1 cellular context compared by ENCODE assay signal in the genomic region with DNA sequence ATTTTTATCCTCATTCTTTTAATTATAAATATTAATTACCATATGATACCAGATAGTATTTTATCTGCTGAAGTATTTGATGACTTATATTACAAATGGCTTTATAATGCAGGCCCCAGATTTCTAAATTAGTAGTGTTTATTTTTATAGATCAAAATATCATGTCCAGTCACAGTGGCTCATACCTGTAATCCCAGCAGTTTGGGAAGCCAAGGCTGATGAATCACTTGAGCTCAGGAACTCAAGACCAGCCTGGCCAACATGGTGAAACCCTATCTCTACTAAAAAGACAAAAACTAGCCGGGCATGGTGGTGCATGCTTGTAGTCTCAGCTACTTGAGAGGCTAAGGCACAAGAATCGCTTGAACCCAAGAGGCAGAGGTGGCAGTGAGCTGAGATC.
TF ChIP-seq lines count a peak whose summit lies in the region.

No MANE protein-coding gene starts in this region.

TF ChIP-seq in IMR-90, 13 proteins besides CTCF, POLR2A, EP300 and RAD21:
- TF ChIP-seq MAFK (IDR thresholded peaks at IDR 0.05; ENCODE audit: low read depth, low read length): no peak
- no peak for TF ChIP-seq RFX5 (IDR thresholded peaks at IDR 0.05; ENCODE audit: low read depth, low read length)
- TF ChIP-seq SMC3 (IDR thresholded peaks at IDR 0.05; ENCODE audit: low read depth, low read length): no peak
- TF ChIP-seq CHD1 (IDR thresholded peaks at IDR 0.05; ENCODE audit: low read depth, low read length): no peak
- TF ChIP-seq NFE2L2 (IDR thresholded peaks at IDR 0.05; ENCODE audit: low read depth, low read length): no peak
- TF ChIP-seq RCOR1 (IDR thresholded peaks at IDR 0.05; ENCODE audit: insufficient replicate concordance, low read length): no peak
- TF ChIP-seq ELK1 (IDR thresholded peaks at IDR 0.05; ENCODE audit: borderline replicate concordance, low read depth, low read length): no peak
- no peak for TF ChIP-seq CEBPB (IDR thresholded peaks at IDR 0.05; ENCODE audit: low read depth, low read length)
- TF ChIP-seq MXI1 (IDR thresholded peaks at IDR 0.05; ENCODE audit: borderline replicate concordance, low read depth, low read length): no peak
- no peak for TF ChIP-seq BHLHE40 (IDR thresholded peaks at IDR 0.05; ENCODE audit: low read depth, low read length)
- TF ChIP-seq, protein P1, sequence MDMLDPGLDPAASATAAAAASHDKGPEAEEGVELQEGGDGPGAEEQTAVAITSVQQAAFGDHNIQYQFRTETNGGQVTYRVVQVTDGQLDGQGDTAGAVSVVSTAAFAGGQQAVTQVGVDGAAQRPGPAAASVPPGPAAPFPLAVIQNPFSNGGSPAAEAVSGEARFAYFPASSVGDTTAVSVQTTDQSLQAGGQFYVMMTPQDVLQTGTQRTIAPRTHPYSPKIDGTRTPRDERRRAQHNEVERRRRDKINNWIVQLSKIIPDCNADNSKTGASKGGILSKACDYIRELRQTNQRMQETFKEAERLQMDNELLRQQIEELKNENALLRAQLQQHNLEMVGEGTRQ (IDR thresholded peaks at IDR 0.05; ENCODE audit: low read depth, low read length): no peak
- TF ChIP-seq MAZ (IDR thresholded peaks at IDR 0.05; ENCODE audit: borderline replicate concordance, low read depth, low read length): no peak
- TF ChIP-seq FOS (IDR thresholded peaks at IDR 0.05; ENCODE audit: low read depth, low read length): no peak
